ENCODE assay signal across 8 cellular contexts in the genomic region with DNA sequence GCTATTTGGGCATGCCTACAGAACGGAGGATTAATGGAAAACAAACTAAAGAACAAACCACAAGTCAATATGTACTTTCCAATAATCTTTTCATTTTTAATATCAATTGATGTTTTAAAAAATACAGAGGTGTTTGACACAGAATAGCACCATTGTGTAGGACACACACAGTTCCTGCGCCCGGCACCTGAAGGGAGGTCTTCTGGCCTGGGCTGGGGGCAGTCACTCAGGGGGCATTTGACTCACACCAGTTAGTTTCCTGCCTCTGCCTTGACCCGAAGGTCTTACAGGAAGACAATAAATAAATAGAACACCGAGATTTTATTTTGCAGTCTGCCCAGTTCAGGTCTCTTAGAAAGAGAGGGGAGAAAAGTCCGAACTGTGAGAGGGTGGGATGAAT. TPM values are rescaled to one million over a fixed set of nuclear protein-coding genes. Genes with fewer than 3 reads are reported as not detected.
"Had no signal": no experiment of that assay in that cellular context is flagged by ENCODE, and none has a peak within 500 bp of the region (broad histone marks: within the 10 kb centered on the region; RNA-seq: fewer than 3 reads in every experiment).

No MANE protein-coding gene starts in this region.

- H3K27me3 Mint-ChIP-seq: IgD-negative memory B cell had no signal

- H3K27ac Mint-ChIP-seq: IgD-negative memory B cell had no signal

- DNase-seq: IMR-90, KBM-7, KG1 had no signal

- H3K4me3 Mint-ChIP-seq: IgD-negative memory B cell had no signal

- H3K4me3 ChIP-seq: K562 had no signal

- ATAC-seq: K562 had no signal

- H3K4me1 Mint-ChIP-seq: IgD-negative memory B cell had no signal

- H3K27ac ChIP-seq: HL-60 had no signal

- FAIRE-seq: HTR-8/SVneo had no signal

- H3K9me3 Mint-ChIP-seq: IgD-negative memory B cell had no signal

RNA-seq across cellular contexts. Expression of a gene that starts 31.4 kb away (rescaled TPM):
- total RNA-seq: HT-29, IMR-90, K562 had no signal
- polyA plus RNA-seq: IgD-negative memory B cell had no signal
